14 cellular contexts compared by ENCODE assay signal in genomic region chr10:63673246-63673645, GRCh38.
"Had no signal": no experiment of that assay in that cellular context is flagged by ENCODE, and none has a peak within 500 bp of the region (broad histone marks: within the 10 kb centered on the region; RNA-seq: fewer than 3 reads in every experiment).

No MANE protein-coding gene starts in this region.

- H3K27me3 ChIP-seq: testis had no signal

- H3K9me3 Mint-ChIP-seq: activated CD4-positive, alpha-beta memory T cell treated with anti-CD3 and anti-CD28 coated beads, Interleukin-2, amount 10 ng/mL, durations not matched to agents 7 days and 5 days; activated naive CD8-positive, alpha-beta T cell treated with anti-CD3 and anti-CD28 coated beads for 36 hours; nephron progenitor cell; stimulated activated naive CD8-positive, alpha-beta T cell treated with anti-CD3 and anti-CD28 coated beads, Interleukin-15, amount 100 ng/mL, for 72 hours had no signal

- H3K4me3 ChIP-seq: psoas muscle, testis had no signal

- FAIRE-seq: colon, endothelial cell of umbilical vein, urothelium cell line had no signal

- H3K27me3 Mint-ChIP-seq: activated CD4-positive, alpha-beta memory T cell treated with anti-CD3 and anti-CD28 coated beads, Interleukin-2, amount 10 ng/mL, durations not matched to agents 7 days and 5 days; activated naive CD8-positive, alpha-beta T cell treated with anti-CD3 and anti-CD28 coated beads for 36 hours had no signal

- H3K4me3 Mint-ChIP-seq: activated CD4-positive, alpha-beta memory T cell treated with anti-CD3 and anti-CD28 coated beads, Interleukin-2, amount 10 ng/mL, durations not matched to agents 7 days and 5 days; activated naive CD8-positive, alpha-beta T cell treated with anti-CD3 and anti-CD28 coated beads for 36 hours; nephron progenitor cell; stimulated activated naive CD8-positive, alpha-beta T cell treated with anti-CD3 and anti-CD28 coated beads, Interleukin-15, amount 100 ng/mL, for 72 hours had no signal

- DNase-seq: activated CD4-positive, alpha-beta memory T cell treated with anti-CD3 and anti-CD28 coated beads, Interleukin-2, amount 10 ng/mL, durations not matched to agents 7 days and 5 days; activated gamma-delta T cell; activated naive CD8-positive, alpha-beta T cell treated with anti-CD3 and anti-CD28 coated beads for 36 hours; activated T-cell treated with anti-CD3 and anti-CD28 coated beads, Interleukin-2, amount 50 U/mL, for 48 hours; hypothalamus; left colon; nephron progenitor cell; psoas muscle; stimulated activated CD4-positive, alpha-beta T cell treated with anti-CD3 and anti-CD28 coated beads, Interleukin-4, amount 100 ng/mL, for 24 hours; stimulated activated naive CD8-positive, alpha-beta T cell treated with anti-CD3 and anti-CD28 coated beads, Interleukin-15, amount 100 ng/mL, for 72 hours; testis had no signal

- H3K27ac ChIP-seq: testis had no signal

- H3K36me3 Mint-ChIP-seq: activated naive CD8-positive, alpha-beta T cell treated with anti-CD3 and anti-CD28 coated beads for 36 hours had no signal

- H3K27ac Mint-ChIP-seq: activated CD4-positive, alpha-beta memory T cell treated with anti-CD3 and anti-CD28 coated beads, Interleukin-2, amount 10 ng/mL, durations not matched to agents 7 days and 5 days; activated naive CD8-positive, alpha-beta T cell treated with anti-CD3 and anti-CD28 coated beads for 36 hours; nephron progenitor cell had no signal

- H3K4me1 Mint-ChIP-seq: activated naive CD8-positive, alpha-beta T cell treated with anti-CD3 and anti-CD28 coated beads for 36 hours; stimulated activated naive CD8-positive, alpha-beta T cell treated with anti-CD3 and anti-CD28 coated beads, Interleukin-15, amount 100 ng/mL, for 72 hours had no signal

- H3K9me3 ChIP-seq: psoas muscle, testis had no signal

- ATAC-seq: left colon; psoas muscle; stimulated activated naive CD8-positive, alpha-beta T cell treated with anti-CD3 and anti-CD28 coated beads, Interleukin-15, amount 100 ng/mL, for 72 hours had no signal
